Comparison of ENCODE assay signal across 28 cellular contexts in the genomic region with DNA sequence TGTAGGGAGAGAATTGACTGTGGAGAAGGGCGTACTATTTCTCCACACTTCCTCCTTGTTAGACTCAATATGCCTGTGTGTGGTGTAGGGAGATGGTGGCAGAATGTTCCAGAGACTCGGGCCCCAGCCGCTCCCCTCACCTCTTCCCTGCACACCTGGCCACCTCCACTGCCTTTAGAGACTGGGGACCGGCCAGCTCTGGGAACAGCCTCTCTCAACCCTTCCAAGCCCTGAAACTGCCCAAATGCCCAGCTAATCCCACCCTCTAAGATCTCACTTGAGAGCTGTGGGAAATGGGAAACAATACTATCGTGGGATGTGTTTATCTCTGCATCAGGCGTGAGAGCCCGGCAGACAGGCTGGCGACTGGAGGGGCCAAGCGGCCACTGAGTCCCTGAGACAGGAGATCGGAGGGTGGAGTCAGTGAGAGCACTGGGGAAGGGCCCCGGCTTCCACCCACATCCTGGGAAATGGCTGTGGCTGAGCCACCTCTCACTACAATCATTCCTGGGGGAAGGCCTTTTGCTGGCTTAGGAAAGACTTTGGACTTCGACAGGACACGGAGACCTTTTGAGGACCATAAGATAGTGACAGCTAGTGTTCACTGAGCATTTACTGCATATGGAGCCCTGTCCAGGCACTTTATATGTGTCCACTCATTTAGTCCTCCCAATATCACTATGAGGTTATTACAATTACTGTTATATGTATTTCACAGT. TPM values are rescaled to one million over a fixed set of nuclear protein-coding genes. Genes with fewer than 3 reads are reported as not detected.
DNase-seq lines count a peak whose midpoint lies in the region; FAIRE-seq and TF ChIP-seq lines count a peak whose summit lies in the region.
"Had no signal": no experiment of that assay in that cellular context is flagged by ENCODE, and none has a peak within 500 bp of the region (broad histone marks: within the 10 kb centered on the region; RNA-seq: fewer than 3 reads in every experiment).

No MANE protein-coding gene starts in this region.

- intact Hi-C loops in kidney (cut with DNase I): no loop called here
- intact Hi-C loops in posterior vena cava (cut with DNase I): no loop called here

- peaks cover 11% of the 10 kb centered on the region for H3K27me3 Mint-ChIP-seq in brain
- no peaks in the 10 kb centered on the region for H3K27me3 Mint-ChIP-seq in activated naive CD8-positive, alpha-beta T cell treated with anti-CD3 and anti-CD28 coated beads for 36 hours

- H3K36me3 Mint-ChIP-seq in brain: no peaks in the 10 kb centered on the region
- no peaks in the 10 kb centered on the region for H3K36me3 Mint-ChIP-seq in activated naive CD8-positive, alpha-beta T cell treated with anti-CD3 and anti-CD28 coated beads for 36 hours
- H3K36me3 Mint-ChIP-seq: CD8-positive, alpha-beta memory T cell; naive thymus-derived CD4-positive, alpha-beta T cell; T-cell had no signal

- no peaks in the 10 kb centered on the region for H3K27me3 ChIP-seq in BLaER1 treated with 17β-estradiol and CSF1 and Interleukin-3, amounts not matched to agents 10 nM and 100 nM
- H3K27me3 ChIP-seq: MG63, Peyer's patch, upper lobe of right lung had no signal

- TF ChIP-seq CTCF in brain (conservative IDR thresholded peaks at IDR 0.05) (no peak), kidney (IDR thresholded peaks at IDR 0.05; ENCODE audit: borderline replicate concordance, extremely low read depth, insufficient read depth) (no peak)

- H3K27ac ChIP-seq in BLaER1 treated with 17β-estradiol and CSF1 and Interleukin-3, amounts not matched to agents 10 nM and 100 nM: peak overlapping the region in 5 of 11 experiments; percentile 5 to 35 (median 18); a peak in 5 of 22 replicates
- H3K27ac ChIP-seq in kidney (ENCODE audit: low read depth in 2 of 2, low read length in 2 of 2): peak overlapping the region; percentile 51 to 74
- H3K27ac ChIP-seq: Peyer's patch, SJSA1, upper lobe of right lung had no signal

- no peaks in the 10 kb centered on the region for H3K9me3 ChIP-seq in BLaER1 treated with 17β-estradiol and CSF1 and Interleukin-3, amounts not matched to agents 10 nM and 100 nM (replicated peaks in 1 of 11)
- H3K9me3 ChIP-seq in kidney (ENCODE audit: control insufficient read depth in 1 of 2, low read length in 2 of 2): no peaks in the 10 kb centered on the region
- H3K9me3 ChIP-seq: MG63, Peyer's patch, SJSA1, upper lobe of right lung had no signal

- peaks cover 46% of the 10 kb centered on the region for H3K4me1 Mint-ChIP-seq in brain
- H3K4me1 Mint-ChIP-seq in activated naive CD8-positive, alpha-beta T cell treated with anti-CD3 and anti-CD28 coated beads for 36 hours: peaks cover under 1% of the 10 kb centered on the region

- no peak overlapping the region for H3K9ac ChIP-seq in BLaER1 treated with 17β-estradiol and CSF1 and Interleukin-3, amounts not matched to agents 10 nM and 100 nM
- H3K9ac ChIP-seq in kidney (ENCODE audit: low read length in 2 of 2): no peak overlapping the region

- peaks cover 0 to 7% (median 2%) of the 10 kb centered on the region in 5 experiments for H3K9me3 Mint-ChIP-seq in brain
- H3K9me3 Mint-ChIP-seq in activated naive CD8-positive, alpha-beta T cell treated with anti-CD3 and anti-CD28 coated beads for 36 hours: no peaks in the 10 kb centered on the region
- H3K9me3 Mint-ChIP-seq: activated CD4-positive, alpha-beta memory T cell treated with anti-CD3 and anti-CD28 coated beads, Interleukin-2, amount 10 ng/mL, durations not matched to agents 7 days and 5 days; CD8-positive, alpha-beta memory T cell; naive thymus-derived CD4-positive, alpha-beta T cell; T-cell had no signal

- no peak overlapping the region for H3K4me3 ChIP-seq in BLaER1 treated with 17β-estradiol and CSF1 and Interleukin-3, amounts not matched to agents 10 nM and 100 nM
- H3K4me3 ChIP-seq in kidney (ENCODE audit: low read length in 2 of 2): no peak overlapping the region
- H3K4me3 ChIP-seq: coronary artery, MG63, Peyer's patch, SJSA1, upper lobe of right lung had no signal

- no peaks in the 10 kb centered on the region for H4K20me1 ChIP-seq in BLaER1 treated with 17β-estradiol and CSF1 and Interleukin-3, amounts not matched to agents 10 nM and 100 nM

- peaks cover 28 to 60% (median 45%) of the 10 kb centered on the region in 10 experiments for H3K4me1 ChIP-seq in BLaER1 treated with 17β-estradiol and CSF1 and Interleukin-3, amounts not matched to agents 10 nM and 100 nM
- peaks cover 0 to 4% of the 10 kb centered on the region in 2 donors for H3K4me1 ChIP-seq in kidney (ENCODE audit: control insufficient read depth in 1 of 2, insufficient read depth in 1 of 2, low read depth in 1 of 2, low read length in 2 of 2)

- H3K27ac Mint-ChIP-seq in brain: peak overlapping the region in 3 of 5 experiments; percentile 33 to 52 (median 50)
- H3K27ac Mint-ChIP-seq in activated naive CD8-positive, alpha-beta T cell treated with anti-CD3 and anti-CD28 coated beads for 36 hours: no peak overlapping the region
- H3K27ac Mint-ChIP-seq: activated CD4-positive, alpha-beta memory T cell treated with anti-CD3 and anti-CD28 coated beads, Interleukin-2, amount 10 ng/mL, durations not matched to agents 7 days and 5 days; naive thymus-derived CD4-positive, alpha-beta T cell; T-cell had no signal

- H3K36me3 ChIP-seq in BLaER1 treated with 17β-estradiol and CSF1 and Interleukin-3, amounts not matched to agents 10 nM and 100 nM: no peaks in the 10 kb centered on the region
- no peaks in the 10 kb centered on the region for H3K36me3 ChIP-seq in kidney (ENCODE audit: control insufficient read depth in 1 of 2, insufficient read depth in 2 of 2, low read length in 2 of 2)
- H3K36me3 ChIP-seq: MG63, Peyer's patch, SJSA1, upper lobe of right lung had no signal

- peak; percentile 35 for DNase-seq in kidney
- peak; percentile 38 for DNase-seq in posterior vena cava (ENCODE audit: low spot score)
- no peak for DNase-seq in NCI-H226
- DNase-seq in NCI-H1930 (lab: John Stamatoyannopoulos, UW): no peak
- DNase-seq in activated naive CD8-positive, alpha-beta T cell treated with anti-CD3 and anti-CD28 coated beads for 36 hours: no peak
- DNase-seq in glomerular visceral epithelial cell (ENCODE audit: extremely low spot score): no peak
- DNase-seq: activated CD4-positive, alpha-beta memory T cell treated with anti-CD3 and anti-CD28 coated beads, Interleukin-2, amount 10 ng/mL, durations not matched to agents 7 days and 5 days; activated CD4-positive, CD25-positive, alpha-beta regulatory T cell treated with anti-CD3 and anti-CD28 coated beads, Interleukin-2, amount 50 U/mL, for 72 hours; activated effector memory CD4-positive, alpha-beta T cell treated with anti-CD3 and anti-CD28 coated beads, Interleukin-2, amount 50 U/mL, for 16 hours; activated T-cell treated with anti-CD3 and anti-CD28 coated beads for 4 hours; AML-193; CD8-positive, alpha-beta memory T cell; kidney glomerular epithelial cell; MG63; naive thymus-derived CD4-positive, alpha-beta T cell; NCI-H1417; NCI-H2107; Peyer's patch; stimulated activated CD8-positive, alpha-beta memory T cell treated with anti-CD3 and anti-CD28 coated beads, Interleukin-4, amount 100 ng/mL, for 48 hours; T-cell had no signal

- H3K4me3 Mint-ChIP-seq in brain: no peak overlapping the region
- no peak overlapping the region for H3K4me3 Mint-ChIP-seq in activated naive CD8-positive, alpha-beta T cell treated with anti-CD3 and anti-CD28 coated beads for 36 hours
- H3K4me3 Mint-ChIP-seq: activated CD4-positive, alpha-beta memory T cell treated with anti-CD3 and anti-CD28 coated beads, Interleukin-2, amount 10 ng/mL, durations not matched to agents 7 days and 5 days; CD8-positive, alpha-beta memory T cell; naive thymus-derived CD4-positive, alpha-beta T cell; T-cell had no signal

- H3K4me2 ChIP-seq in BLaER1 treated with 17β-estradiol and CSF1 and Interleukin-3, amounts not matched to agents 10 nM and 100 nM: peak overlapping the region in 8 of 11 experiments; percentile 29 to 61 (median 46); a peak in 13 of 22 replicates

- FAIRE-seq in kidney (lab: Jason Lieb, UNC): no peak
- FAIRE-seq: A204.1, bronchial epithelial cell, TTC549 had no signal

RNA-seq across cellular contexts. Expression of gene MRPS18A, which starts 31.0 kb away (rescaled TPM):
- polyA plus RNA-seq in brain (ENCODE audit: insufficient read depth, low read depth, low replicate concordance): 89.2 TPM
- 36.4 TPM for total RNA-seq in kidney
- polyA plus RNA-seq in kidney (ENCODE audit: insufficient read depth, low read depth, low replicate concordance): 103 TPM
- total RNA-seq in posterior vena cava: 10 to 100 TPM; 25.4 to 28.2 TPM
- total RNA-seq in activated naive CD8-positive, alpha-beta T cell treated with anti-CD3 and anti-CD28 coated beads for 36 hours: 10 to 100 TPM; 63.8 to 65.3 TPM

RNA-seq across cellular contexts. Expression of gene VEGFA, which starts 51.5 kb away (rescaled TPM):
- polyA plus RNA-seq in brain (ENCODE audit: insufficient read depth, low read depth, low replicate concordance) (99.2 TPM), kidney (ENCODE audit: insufficient read depth, low read depth, low replicate concordance) (111 TPM)
- total RNA-seq in kidney (36.3 TPM), posterior vena cava (10 to 100 TPM; 88.4 to 91.7 TPM)
- total RNA-seq in activated naive CD8-positive, alpha-beta T cell treated with anti-CD3 and anti-CD28 coated beads for 36 hours: 10 to 100 TPM; 51.9 to 54.7 TPM
- polyA plus RNA-seq: CD8-positive, alpha-beta memory T cell had no signal

Comparison
In these comparisons a context has a peak if more than half of its experiments do, and no peak if none do; other contexts are left out.
1. DNase-seq: peak in kidney (single experiment) and posterior vena cava (single experiment); none in NCI-H226 (single experiment), NCI-H1930 (0 of 2), activated naive CD8-positive, alpha-beta T cell treated with anti-CD3 and anti-CD28 coated beads for 36 hours (single experiment) and glomerular visceral epithelial cell (single experiment).